ENCODE assay signal across 26 cellular contexts in genomic region chr2:23769364-23769763, GRCh38.
DNase-seq lines count a peak whose midpoint lies in the region; ATAC-seq, FAIRE-seq and TF ChIP-seq lines count a peak whose summit lies in the region.
"Had no signal": no experiment of that assay in that cellular context is flagged by ENCODE, and none has a peak within 500 bp of the region (broad histone marks: within the 10 kb centered on the region; RNA-seq: fewer than 3 reads in every experiment).

No MANE protein-coding gene starts in this region.

- FAIRE-seq in bronchial epithelial cell (lab: Jason Lieb, UNC) = no peak
- FAIRE-seq: A204.1, GM12878, GM12892, GM18507 had no signal

- H3K4me3 ChIP-seq in bronchial epithelial cell (ENCODE audit: low read depth, low read length) (no peak overlapping the region), fibroblast of mammary gland (ENCODE audit: control insufficient read depth, low read depth, low read length) (no peak overlapping the region)
- H3K4me3 ChIP-seq: BLaER1, GM12878 had no signal

- no peaks in the 10 kb centered on the region for H3K36me3 ChIP-seq in bronchial epithelial cell (ENCODE audit: control insufficient read depth, insufficient read depth, low read length)

- TF ChIP-seq CTCF in bronchial epithelial cell (IDR thresholded peaks at IDR 0.05; ENCODE audit: insufficient read depth, low read length, severe bottlenecking) = no peak
- no peak for TF ChIP-seq CTCF in fibroblast of mammary gland (conservative IDR thresholded peaks at IDR 0.05; ENCODE audit: control insufficient read depth, insufficient read depth, low read depth, low read length)

- peak; percentile 38 for DNase-seq in bronchial epithelial cell (ENCODE audit: low read depth)
- peak; percentile 37 for DNase-seq in fibroblast of mammary gland (ENCODE audit: low read depth)
- peak; percentile 38 for DNase-seq in iris pigment epithelial cell (ENCODE audit: low read depth)
- DNase-seq in activated CD4-positive, alpha-beta T cell treated with anti-CD3 and anti-CD28 coated beads for 1 hour = no peak
- DNase-seq: 8988T; ACHN; BE2C; C1 segment of cervical spinal cord; CD4-positive, alpha-beta memory T cell; CD4-positive, CD25-positive, alpha-beta regulatory T cell; CD8-positive, alpha-beta memory T cell; COR-L47; DMS 273 treated with DMSO at 0.1 percent for 48 hours; DMS153; DMS53; DMS79; DND-41; EL; GDM1 had no signal

- no peak for ATAC-seq in HG02759 (IDR thresholded peaks at IDR 0.05; ENCODE audit: unreplicated experiment)
- ATAC-seq in HG03095 (IDR thresholded peaks at IDR 0.05; ENCODE audit: unreplicated experiment) = no peak
- ATAC-seq: GM12878 had no signal

- H3K27me3 ChIP-seq in bronchial epithelial cell (ENCODE audit: control insufficient read depth, insufficient read depth, low read length) = no peaks in the 10 kb centered on the region
- H3K27me3 ChIP-seq: BE2C, BLaER1 had no signal
